12 cellular contexts compared by ENCODE assay signal in the genomic region with DNA sequence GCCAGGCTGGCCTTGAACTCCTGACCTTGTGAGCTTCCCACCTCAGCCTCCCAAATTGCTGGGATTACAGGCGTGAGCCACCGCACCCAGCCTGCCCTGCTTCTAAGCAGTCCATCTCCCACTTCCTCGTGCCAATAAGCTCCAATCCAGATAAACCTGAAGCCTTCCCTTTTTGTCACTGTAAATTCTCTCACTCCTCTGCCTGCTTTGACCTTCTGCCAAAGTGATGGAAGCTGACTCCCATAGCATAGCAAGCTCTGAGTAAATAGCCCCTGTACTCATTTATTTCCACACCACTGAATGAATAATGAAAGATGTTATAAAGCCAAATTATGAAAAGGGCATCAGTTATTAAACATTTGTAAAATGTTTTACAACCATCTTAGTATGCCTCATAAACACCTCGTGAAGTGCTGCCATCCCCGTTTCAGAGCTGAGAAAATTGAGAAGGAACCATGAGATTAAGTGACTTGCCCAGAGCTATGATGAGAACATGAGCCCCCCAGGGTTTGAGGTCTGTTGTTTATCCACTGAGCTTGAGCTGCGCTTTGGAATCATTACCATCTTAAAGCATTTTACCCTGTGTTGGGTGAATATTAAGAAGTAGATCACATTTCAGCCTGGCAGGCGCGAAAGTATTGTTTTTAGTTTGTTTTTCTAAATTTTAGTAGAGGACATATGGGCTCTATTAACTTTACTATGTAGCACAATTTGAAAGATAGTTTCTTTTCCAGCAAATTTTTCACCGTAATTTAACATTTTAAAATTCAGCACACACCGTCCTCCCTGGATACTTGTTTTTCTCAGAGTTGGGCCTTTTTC. TPM values are rescaled to one million over a fixed set of nuclear protein-coding genes. Genes with fewer than 3 reads are reported as not detected.
DNase-seq lines count a peak whose midpoint lies in the region; ATAC-seq and TF ChIP-seq lines count a peak whose summit lies in the region.
"Had no signal": no experiment of that assay in that cellular context is flagged by ENCODE, and none has a peak within 500 bp of the region (broad histone marks: within the 10 kb centered on the region; RNA-seq: fewer than 3 reads in every experiment).

No MANE protein-coding gene starts in this region.

- no peaks in the 10 kb centered on the region for H3K9me3 Mint-ChIP-seq in chondrocyte (ENCODE audit: low read depth)
- H3K9me3 Mint-ChIP-seq: stimulated activated effector memory CD8-positive, alpha-beta T cell treated with anti-CD3 and anti-CD28 coated beads, Interleukin-12 subunit alpha, Interleukin-12 subunit beta, amount 100 ng/mL, for 72 hours had no signal

- H3K27me3 ChIP-seq in H7 (ENCODE audit: control insufficient read depth, insufficient read depth, low read length) (no peaks in the 10 kb centered on the region), skeletal muscle tissue (ENCODE audit: control insufficient read depth in 3 of 3, insufficient read depth in 3 of 3, low read length in 3 of 3) (no peaks in the 10 kb centered on the region), adrenal gland (no peaks in the 10 kb centered on the region)

- H3K36me3 ChIP-seq in H7 (replicated peaks; ENCODE audit: control insufficient read depth, insufficient read depth, low read length), result no peaks in the 10 kb centered on the region
- H3K36me3 ChIP-seq in skeletal muscle tissue (ENCODE audit: control insufficient read depth in 3 of 3, insufficient read depth in 3 of 3, low read length in 3 of 3), result no peaks in the 10 kb centered on the region
- H3K36me3 ChIP-seq in adrenal gland (replicated peaks in 1 of 2), result no peaks in the 10 kb centered on the region

- H3K9ac ChIP-seq in skeletal muscle tissue (ENCODE audit: low read depth in 1 of 3, low read length in 3 of 3), result no peak overlapping the region

- ATAC-seq in left colon, result peak; percentile 63
- ATAC-seq: stimulated activated effector memory CD8-positive, alpha-beta T cell treated with anti-CD3 and anti-CD28 coated beads, Interleukin-12 subunit alpha, Interleukin-12 subunit beta, amount 100 ng/mL, for 72 hours had no signal

- H3K9me3 ChIP-seq in skeletal muscle tissue (ENCODE audit: control insufficient read depth in 3 of 3, low read length in 3 of 3) (no peaks in the 10 kb centered on the region), adrenal gland (replicated peaks in 1 of 3) (no peaks in the 10 kb centered on the region)

- intact Hi-C loops in left colon (cut with DNase I, micrococcal nuclease) (no loop called here), adrenal gland (cut with DNase I) (loop anchor here in 1 of 2 donors (10.0 kb wide), 1 partner anchor 745 kb away; no protein-coding TSS in a partner anchor)

- H3K27ac Mint-ChIP-seq in chondrocyte (ENCODE audit: unreplicated experiment), result peak overlapping the region; percentile 22
- H3K27ac Mint-ChIP-seq: stimulated activated effector memory CD8-positive, alpha-beta T cell treated with anti-CD3 and anti-CD28 coated beads, Interleukin-12 subunit alpha, Interleukin-12 subunit beta, amount 100 ng/mL, for 72 hours had no signal

- DNase-seq in H7 (peak; percentile 58), chondrocyte (ENCODE audit: low spot score) (no peak), left colon (no peak), GOT3 (lab: John Stamatoyannopoulos, UW) (no peak), NCI-H187 treated with DMSO at 0.1 percent for 48 hours (lab: John Stamatoyannopoulos, UW) (no peak), iPS-NIHi7 (ENCODE audit: extremely low spot score) (no peak), adrenal gland (no peak)
- DNase-seq: DND-41, NCI-H1436 treated with DMSO at 0.1 percent for 48 hours, occipital lobe had no signal

- no peaks in the 10 kb centered on the region for H3K27me3 Mint-ChIP-seq in chondrocyte (ENCODE audit: low read depth)

- no peaks in the 10 kb centered on the region for H3K36me3 Mint-ChIP-seq in chondrocyte (ENCODE audit: low read depth)
- H3K36me3 Mint-ChIP-seq: stimulated activated effector memory CD8-positive, alpha-beta T cell treated with anti-CD3 and anti-CD28 coated beads, Interleukin-12 subunit alpha, Interleukin-12 subunit beta, amount 100 ng/mL, for 72 hours had no signal

- H3K4me3 ChIP-seq in H7 (ENCODE audit: insufficient read depth, low read depth, low read length), result no peak overlapping the region
- H3K4me3 ChIP-seq in skeletal muscle tissue (ENCODE audit: low read length in 3 of 3), result peak overlapping the region in 2 of 3 donors; percentile 14 to 56
- peak overlapping the region in 1 of 4 donors; percentile 0 for H3K4me3 ChIP-seq in adrenal gland

- no peak for TF ChIP-seq POLR2A in adrenal gland (IDR thresholded peaks at IDR 0.05)

- H3K27ac ChIP-seq in skeletal muscle tissue (ENCODE audit: low read depth, low read length) (no peak overlapping the region), adrenal gland (no peak overlapping the region)

- H3K4me3 Mint-ChIP-seq in chondrocyte (ENCODE audit: unreplicated experiment), result peak overlapping the region; percentile 23
- H3K4me3 Mint-ChIP-seq: stimulated activated effector memory CD8-positive, alpha-beta T cell treated with anti-CD3 and anti-CD28 coated beads, Interleukin-12 subunit alpha, Interleukin-12 subunit beta, amount 100 ng/mL, for 72 hours had no signal

- WGBS in adrenal gland, 4 donors, result 69 to 79% (median 71%) methylated on average over 10 of the region's 10 CpGs

- H3K4me1 ChIP-seq in skeletal muscle tissue (ENCODE audit: control insufficient read depth in 3 of 3, insufficient read depth in 3 of 3, low read length in 3 of 3) (no peaks in the 10 kb centered on the region), adrenal gland (replicated peaks in 1 of 2) (no peaks in the 10 kb centered on the region)

- no peak for TF ChIP-seq CTCF in chondrocyte (IDR thresholded peaks at IDR 0.05)
- no peak for TF ChIP-seq CTCF in adrenal gland (IDR thresholded peaks at IDR 0.05)

- peaks cover 13% of the 10 kb centered on the region for H3K4me1 Mint-ChIP-seq in chondrocyte (ENCODE audit: low read depth)

RNA-seq across cellular contexts. Expression of gene MANSC1, which starts 30.3 kb away (rescaled TPM):
- 0.94 and 2.3 TPM in 2 replicates for total RNA-seq in H7 (2014; rRNA removed; shearing (Covaris generic))
- total RNA-seq in chondrocyte (9.3 to 14.3 TPM (median 12.0 TPM) in 3 replicates), left colon (10 to 100 TPM; 48.0 to 62.8 TPM), skeletal muscle tissue (1.6 TPM), adrenal gland (10 to 100 TPM in 7 of 8 donors, 1 to 10 TPM in 1; 6.3 to 25.3 (median 17.4) TPM)
- polyA plus RNA-seq in adrenal gland, result 10 to 100 TPM in 1 of 3 donors, 1 to 10 TPM in 2; 3.9 to 24.3 (median 8.1) TPM

RNA-seq across cellular contexts. Expression of gene BORCS5, which starts 37.2 kb away (rescaled TPM):
- total RNA-seq in H7 (2014; rRNA removed; shearing (Covaris generic)), result 7.4 and 7.5 TPM in 2 replicates
- total RNA-seq in chondrocyte, result 9.3 to 12.3 TPM (median 11.3 TPM) in 3 replicates
- total RNA-seq in left colon, result 10 to 100 TPM; 12.2 to 13.8 TPM
- total RNA-seq in skeletal muscle tissue, result 19.3 TPM
- total RNA-seq in adrenal gland, result 10 to 100 TPM in 6 of 8 donors, 1 to 10 TPM in 2; 8.5 to 30.1 (median 15.1) TPM
- polyA plus RNA-seq in adrenal gland, result 1 to 10 TPM; 3.6 to 8.5 (median 5.5) TPM

RNA-seq across cellular contexts. Expression of gene LRP6, which starts 52.9 kb away (rescaled TPM):
- 44.6 and 48.0 TPM in 2 replicates for total RNA-seq in H7 (2014; rRNA removed; shearing (Covaris generic))
- total RNA-seq in chondrocyte (39.0 to 41.4 TPM (median 40.2 TPM) in 3 replicates), left colon (10 to 100 TPM; 31.2 to 32.7 TPM), skeletal muscle tissue (44.4 TPM), adrenal gland (10 to 100 TPM in 7 of 8 donors, 1 to 10 TPM in 1; 9.2 to 31.9 (median 18.6) TPM)
- polyA plus RNA-seq in adrenal gland, result 10 to 100 TPM in 1 of 3 donors, 1 to 10 TPM in 2; 3.5 to 10.4 (median 5.2) TPM
